ENCODE assay signal across 18 cellular contexts in genomic region chr5:87746891-87747366, GRCh38.
"Had no signal": no experiment of that assay in that cellular context is flagged by ENCODE, and none has a peak within 500 bp of the region (broad histone marks: within the 10 kb centered on the region; RNA-seq: fewer than 3 reads in every experiment).

No MANE protein-coding gene starts in this region.

- ATAC-seq: psoas muscle; sciatic nerve; stimulated activated naive B cell treated with anti-CD40 and anti-IgM and Interleukin-4, amounts not matched to agents 10 μg/mL and 1 μg/mL and 100 μg/mL, for 72 hours had no signal

- H3K9me3 ChIP-seq: esophagus muscularis mucosa, left ventricle myocardium inferior, psoas muscle, tibial nerve had no signal

- H3K4me1 ChIP-seq: adrenal gland, esophagus muscularis mucosa, left ventricle myocardium inferior, psoas muscle, tibial nerve had no signal

- DNase-seq: activated B cell treated with CpG ODN at 0.5 μM for 24 hours; activated CD4-positive, alpha-beta T cell treated with anti-CD3 and anti-CD28 coated beads, Interleukin-2, amount 10 ng/mL, durations not matched to agents 7 days and 5 days; activated naive CD4-positive, alpha-beta T cell treated with anti-CD3 and anti-CD28 coated beads, Interleukin-2, amount 50 U/mL, for 16 hours; adrenal gland; brain microvascular endothelial cell; endodermal cell; foreskin melanocyte; head of caudate nucleus; left ventricle myocardium inferior; mesenchymal stem cell; nephron progenitor cell; psoas muscle; stimulated activated CD4-positive, alpha-beta T cell treated with anti-CD3 and anti-CD28 coated beads, Interleukin-2, amount 100 ng/mL, for 24 hours; stimulated activated naive B cell treated with anti-CD40 and anti-IgM and Interleukin-4, amounts not matched to agents 10 μg/mL and 1 μg/mL and 100 μg/mL, for 72 hours had no signal

- H3K27ac Mint-ChIP-seq: activated B cell treated with CpG ODN at 0.5 μM for 24 hours; activated CD4-positive, alpha-beta T cell treated with anti-CD3 and anti-CD28 coated beads, Interleukin-2, amount 10 ng/mL, durations not matched to agents 7 days and 5 days; activated T-helper 2 cell treated with anti-CD3 and anti-CD28 coated beads, Interferon-gamma antibody, Interleukin-2, Interleukin-4, amounts not matched to agents 10 μg/mL and 5 μg/mL and 100 μg/mL, durations not matched to agents 14 hours and 24 hours and 36 hours; endodermal cell; nephron progenitor cell; stimulated activated naive B cell treated with anti-CD40 and anti-IgM and Interleukin-4, amounts not matched to agents 10 μg/mL and 1 μg/mL and 100 μg/mL, for 72 hours had no signal

- H3K4me3 ChIP-seq: adrenal gland, esophagus muscularis mucosa, left ventricle myocardium inferior, psoas muscle, tibial nerve had no signal

- H3K4me1 Mint-ChIP-seq: activated B cell treated with CpG ODN at 0.5 μM for 24 hours; activated CD4-positive, alpha-beta T cell treated with anti-CD3 and anti-CD28 coated beads, Interleukin-2, amount 10 ng/mL, durations not matched to agents 7 days and 5 days; stimulated activated naive B cell treated with anti-CD40 and anti-IgM and Interleukin-4, amounts not matched to agents 10 μg/mL and 1 μg/mL and 100 μg/mL, for 72 hours had no signal

- H3K36me3 ChIP-seq: adrenal gland, brain microvascular endothelial cell, esophagus muscularis mucosa, left ventricle myocardium inferior, tibial nerve had no signal

- H3K36me3 Mint-ChIP-seq: stimulated activated naive B cell treated with anti-CD40 and anti-IgM and Interleukin-4, amounts not matched to agents 10 μg/mL and 1 μg/mL and 100 μg/mL, for 72 hours had no signal

- H3K4me3 Mint-ChIP-seq: activated B cell treated with CpG ODN at 0.5 μM for 24 hours; activated CD4-positive, alpha-beta T cell treated with anti-CD3 and anti-CD28 coated beads, Interleukin-2, amount 10 ng/mL, durations not matched to agents 7 days and 5 days; endodermal cell; nephron progenitor cell; stimulated activated naive B cell treated with anti-CD40 and anti-IgM and Interleukin-4, amounts not matched to agents 10 μg/mL and 1 μg/mL and 100 μg/mL, for 72 hours had no signal

- H3K9me3 Mint-ChIP-seq: activated B cell treated with CpG ODN at 0.5 μM for 24 hours; activated CD4-positive, alpha-beta T cell treated with anti-CD3 and anti-CD28 coated beads, Interleukin-2, amount 10 ng/mL, durations not matched to agents 7 days and 5 days; activated T-helper 2 cell treated with anti-CD3 and anti-CD28 coated beads, Interferon-gamma antibody, Interleukin-2, Interleukin-4, amounts not matched to agents 10 μg/mL and 5 μg/mL and 100 μg/mL, durations not matched to agents 14 hours and 24 hours and 36 hours; endodermal cell; nephron progenitor cell; stimulated activated naive B cell treated with anti-CD40 and anti-IgM and Interleukin-4, amounts not matched to agents 10 μg/mL and 1 μg/mL and 100 μg/mL, for 72 hours had no signal

- H3K27ac ChIP-seq: adrenal gland, brain microvascular endothelial cell, esophagus muscularis mucosa, left ventricle myocardium inferior, psoas muscle, tibial nerve had no signal

- H3K27me3 ChIP-seq: adrenal gland, brain microvascular endothelial cell, esophagus muscularis mucosa, tibial nerve had no signal

- H3K27me3 Mint-ChIP-seq: activated CD4-positive, alpha-beta T cell treated with anti-CD3 and anti-CD28 coated beads, Interleukin-2, amount 10 ng/mL, durations not matched to agents 7 days and 5 days had no signal
